Comparison of ENCODE assay signal across 35 cellular contexts in genomic region chr7:138616085-138616484, GRCh38.
"Had no signal": no experiment of that assay in that cellular context is flagged by ENCODE, and none has a peak within 500 bp of the region (broad histone marks: within the 10 kb centered on the region; RNA-seq: fewer than 3 reads in every experiment).

No MANE protein-coding gene starts in this region.

- H3K36me3 ChIP-seq: MG63 had no signal

- H3K27me3 ChIP-seq: MG63 had no signal

- DNase-seq: Karpas-422, Kasumi-1, MG63, MM.1S, MV-4-11, NCI-H1048, NCI-H1092, NCI-H1092 treated with DMSO at 0.1 percent for 48 hours, NCI-H1105, NCI-H1105 treated with DMSO at 0.1 percent for 48 hours, NCI-H1417, NCI-H1417 treated with DMSO at 0.1 percent for 48 hours, NCI-H1436, NCI-H1436 treated with DMSO at 0.1 percent for 48 hours, NCI-H146, NCI-H1694, NCI-H1694 treated with DMSO at 0.1 percent for 48 hours, NCI-H187, NCI-H187 treated with DMSO at 0.1 percent for 48 hours, NCI-H1930, NCI-H2029, NCI-H2029 treated with DMSO at 0.1 percent for 48 hours, NCI-H2081, NCI-H2081 treated with DMSO at 0.1 percent for 48 hours, NCI-H2107, NCI-H2171, NCI-H2171 treated with DMSO at 0.1 percent for 48 hours, NCI-H2227 treated with DMSO at 0.1 percent for 48 hours, NCI-H226, NCI-H345, NCI-H446, NCI-H446 treated with DMSO at 0.1 percent for 48 hours, NCI-H510A, NCI-H510A treated with DMSO at 0.1 percent for 48 hours, NCI-H524 had no signal

- H3K4me3 ChIP-seq: MG63 had no signal

- H3K9me3 ChIP-seq: MG63 had no signal
